Comparison of ENCODE assay signal across 37 cellular contexts in the genomic region with DNA sequence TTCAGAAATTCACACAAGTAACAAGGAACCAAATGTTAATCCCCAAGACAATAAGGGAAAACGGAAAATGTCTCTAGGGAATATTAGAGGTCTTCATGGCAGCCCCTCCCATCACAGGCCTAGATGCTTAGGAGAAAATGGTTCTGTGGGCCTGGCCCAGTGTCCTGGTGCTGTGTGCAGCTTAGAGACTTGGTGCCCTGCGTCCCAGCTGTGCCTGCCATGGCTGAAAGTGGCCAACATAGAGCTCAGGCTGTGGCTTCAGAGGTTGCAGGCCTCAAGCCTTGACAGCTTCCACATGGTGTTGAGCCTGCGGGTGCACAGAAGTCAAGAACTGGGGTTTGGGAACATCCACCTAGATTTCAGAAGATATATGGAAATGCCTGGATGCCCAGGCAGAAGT.
DNase-seq lines count a peak whose midpoint lies in the region; ATAC-seq, FAIRE-seq and TF ChIP-seq lines count a peak whose summit lies in the region.
"Had no signal": no experiment of that assay in that cellular context is flagged by ENCODE, and none has a peak within 500 bp of the region (broad histone marks: within the 10 kb centered on the region; RNA-seq: fewer than 3 reads in every experiment).

No MANE protein-coding gene starts in this region.

- no peak overlapping the region for H3K27ac Mint-ChIP-seq in chondrocyte (ENCODE audit: unreplicated experiment)
- no peak overlapping the region for H3K27ac Mint-ChIP-seq in activated CD8-positive, alpha-beta T cell treated with anti-CD3 and anti-CD28 coated beads, Interleukin-2, amount 10 ng/mL, durations not matched to agents 7 days and 5 days
- H3K27ac Mint-ChIP-seq: B cell; CD14-positive monocyte; CD4-positive, alpha-beta memory T cell; CD4-positive, alpha-beta T cell; CD4-positive, CD25-positive, alpha-beta regulatory T cell; CD8-positive, alpha-beta memory T cell; CD8-positive, alpha-beta T cell had no signal

- H3K27me3 Mint-ChIP-seq in chondrocyte (ENCODE audit: low read depth), result peaks cover 2% of the 10 kb centered on the region
- H3K27me3 Mint-ChIP-seq in activated CD8-positive, alpha-beta T cell treated with anti-CD3 and anti-CD28 coated beads, Interleukin-2, amount 10 ng/mL, durations not matched to agents 7 days and 5 days (ENCODE audit: low read depth), result no peaks in the 10 kb centered on the region
- H3K27me3 Mint-ChIP-seq: CD4-positive, alpha-beta memory T cell; CD4-positive, alpha-beta T cell; CD4-positive, CD25-positive, alpha-beta regulatory T cell; CD8-positive, alpha-beta memory T cell had no signal

- H3K4me3 ChIP-seq in bronchial epithelial cell (ENCODE audit: low read depth, low read length) (no peak overlapping the region), kidney (ENCODE audit: low read length in 2 of 2) (no peak overlapping the region), neuronal stem cell (ENCODE audit: low read length in 2 of 2) (no peak overlapping the region), left ventricle myocardium inferior (no peak overlapping the region)
- H3K4me3 ChIP-seq: A549; BLaER1; BLaER1 treated with 17β-estradiol and CSF1 and Interleukin-3, amounts not matched to agents 10 nM and 100 nM had no signal

- H3K36me3 ChIP-seq in bronchial epithelial cell (ENCODE audit: control insufficient read depth, insufficient read depth, low read length) (no peaks in the 10 kb centered on the region), kidney (ENCODE audit: control insufficient read depth in 1 of 2, insufficient read depth in 2 of 2, low read length in 2 of 2) (no peaks in the 10 kb centered on the region), neuronal stem cell (replicated peaks in 1 of 2; ENCODE audit: control insufficient read depth in 2 of 2, insufficient read depth in 2 of 2, low read length in 2 of 2) (no peaks in the 10 kb centered on the region), left ventricle myocardium inferior (no peaks in the 10 kb centered on the region)
- H3K36me3 ChIP-seq: BE2C; BLaER1; BLaER1 treated with 17β-estradiol and CSF1 and Interleukin-3, amounts not matched to agents 10 nM and 100 nM had no signal

- POLR2A ChIA-PET in activated CD8-positive, alpha-beta T cell treated with anti-CD3 and anti-CD28 coated beads, Interleukin-2, amount 10 ng/mL, durations not matched to agents 7 days and 5 days (lab: Charles Lee), result no interaction called here

- no peak overlapping the region for H3K4ac ChIP-seq in neuronal stem cell (ENCODE audit: low read length)

- no peak overlapping the region for H3K23ac ChIP-seq in neuronal stem cell (ENCODE audit: low read depth, low read length, poor library complexity)

- H3K27me3 ChIP-seq in bronchial epithelial cell (ENCODE audit: control insufficient read depth, insufficient read depth, low read length), result no peaks in the 10 kb centered on the region
- no peaks in the 10 kb centered on the region for H3K27me3 ChIP-seq in neuronal stem cell (ENCODE audit: control insufficient read depth in 3 of 3, insufficient read depth in 3 of 3, low read depth in 1 of 3, low read length in 3 of 3)
- H3K27me3 ChIP-seq in left ventricle myocardium inferior (ENCODE audit: low read depth), result no peaks in the 10 kb centered on the region
- H3K27me3 ChIP-seq: BE2C; BLaER1; BLaER1 treated with 17β-estradiol and CSF1 and Interleukin-3, amounts not matched to agents 10 nM and 100 nM had no signal

- no peaks in the 10 kb centered on the region for H3K9me3 ChIP-seq in kidney (ENCODE audit: control insufficient read depth in 1 of 2, low read length in 2 of 2)
- H3K9me3 ChIP-seq in neuronal stem cell (replicated peaks in 1 of 2; ENCODE audit: control insufficient read depth in 2 of 2, insufficient read depth in 1 of 2, low read depth in 1 of 2, low read length in 2 of 2), result no peaks in the 10 kb centered on the region
- H3K9me3 ChIP-seq in left ventricle myocardium inferior (replicated peaks), result peaks cover 3% of the 10 kb centered on the region
- H3K9me3 ChIP-seq: A549; BE2C; BLaER1; BLaER1 treated with 17β-estradiol and CSF1 and Interleukin-3, amounts not matched to agents 10 nM and 100 nM; Caco-2 had no signal

- intact Hi-C loops in kidney (cut with DNase I) (no loop called here), left ventricle myocardium inferior (cut with micrococcal nuclease) (no loop called here)

- H3K9ac ChIP-seq in kidney (ENCODE audit: low read length in 2 of 2), result no peak overlapping the region
- H3K9ac ChIP-seq in neuronal stem cell (ENCODE audit: low read depth, low read length, poor library complexity), result no peak overlapping the region
- H3K9ac ChIP-seq: BLaER1; BLaER1 treated with 17β-estradiol and CSF1 and Interleukin-3, amounts not matched to agents 10 nM and 100 nM had no signal

- CTCF ChIA-PET in activated CD8-positive, alpha-beta T cell treated with anti-CD3 and anti-CD28 coated beads, Interleukin-2, amount 10 ng/mL, durations not matched to agents 7 days and 5 days (lab: Charles Lee), result no interaction called here

- no peaks in the 10 kb centered on the region for H3K4me1 Mint-ChIP-seq in chondrocyte (ENCODE audit: low read depth)
- no peaks in the 10 kb centered on the region for H3K4me1 Mint-ChIP-seq in activated CD8-positive, alpha-beta T cell treated with anti-CD3 and anti-CD28 coated beads, Interleukin-2, amount 10 ng/mL, durations not matched to agents 7 days and 5 days (ENCODE audit: low read depth)
- H3K4me1 Mint-ChIP-seq: B cell; CD14-positive monocyte; CD4-positive, alpha-beta memory T cell; CD4-positive, CD25-positive, alpha-beta regulatory T cell; CD8-positive, alpha-beta memory T cell had no signal

- H2AK5ac ChIP-seq in neuronal stem cell (ENCODE audit: low read depth, low read length), result no peak overlapping the region

- H4K91ac ChIP-seq in neuronal stem cell (ENCODE audit: low read depth, low read length, poor library complexity), result no peak overlapping the region

- no peak overlapping the region for H3K27ac ChIP-seq in kidney (ENCODE audit: low read depth in 2 of 2, low read length in 2 of 2)
- H3K27ac ChIP-seq in neuronal stem cell (replicated peaks; ENCODE audit: low read length), result no peak overlapping the region
- H3K27ac ChIP-seq in left ventricle myocardium inferior (replicated peaks), result no peak overlapping the region
- H3K27ac ChIP-seq: 22Rv1; A549; BLaER1; BLaER1 treated with 17β-estradiol and CSF1 and Interleukin-3, amounts not matched to agents 10 nM and 100 nM; C4-2B had no signal

- no peak overlapping the region for H2BK15ac ChIP-seq in neuronal stem cell (ENCODE audit: low read length)

- H2AFZ ChIP-seq in neuronal stem cell (ENCODE audit: low read length), result no peak overlapping the region

- H3K4me2 ChIP-seq in neuronal stem cell (ENCODE audit: insufficient read depth, low read length, poor library complexity, severe bottlenecking), result no peak overlapping the region
- H3K4me2 ChIP-seq: A549; BLaER1; BLaER1 treated with 17β-estradiol and CSF1 and Interleukin-3, amounts not matched to agents 10 nM and 100 nM had no signal

- H3K14ac ChIP-seq in neuronal stem cell (ENCODE audit: low read length), result no peak overlapping the region

- no CpG with 5 or more reads among the region's 3 CpGs for WGBS in neuronal stem cell (ENCODE audit: extremely low coverage in 2 of 2, insufficient read length in 2 of 2, insufficient replicate concordance in 1 of 2), 2 donors

- no peak for ATAC-seq in activated CD8-positive, alpha-beta T cell treated with anti-CD3 and anti-CD28 coated beads, Interleukin-2, amount 10 ng/mL, durations not matched to agents 7 days and 5 days
- ATAC-seq: A549; CD8-positive, alpha-beta T cell had no signal

- FAIRE-seq in bronchial epithelial cell (lab: Jason Lieb, UNC) (peak; percentile 36), kidney (lab: Jason Lieb, UNC) (no peak)
- FAIRE-seq: A204.1, A549, D721Med had no signal

- H4K8ac ChIP-seq in neuronal stem cell (ENCODE audit: low read depth, low read length), result peak overlapping the region; percentile 65

- H3K4me3 Mint-ChIP-seq in chondrocyte (ENCODE audit: unreplicated experiment), result no peak overlapping the region
- H3K4me3 Mint-ChIP-seq in activated CD8-positive, alpha-beta T cell treated with anti-CD3 and anti-CD28 coated beads, Interleukin-2, amount 10 ng/mL, durations not matched to agents 7 days and 5 days, result no peak overlapping the region
- H3K4me3 Mint-ChIP-seq: B cell; CD14-positive monocyte; CD4-positive, alpha-beta memory T cell; CD4-positive, alpha-beta T cell; CD4-positive, CD25-positive, alpha-beta regulatory T cell; CD8-positive, alpha-beta memory T cell; CD8-positive, alpha-beta T cell had no signal

- no peaks in the 10 kb centered on the region for H3K9me3 Mint-ChIP-seq in chondrocyte (ENCODE audit: low read depth)
- peaks cover 6% of the 10 kb centered on the region for H3K9me3 Mint-ChIP-seq in activated CD8-positive, alpha-beta T cell treated with anti-CD3 and anti-CD28 coated beads, Interleukin-2, amount 10 ng/mL, durations not matched to agents 7 days and 5 days (ENCODE audit: insufficient read depth)

- no peaks in the 10 kb centered on the region for H3K79me1 ChIP-seq in neuronal stem cell (ENCODE audit: low read depth, low read length)

- H2BK12ac ChIP-seq in neuronal stem cell (ENCODE audit: low read length), result no peak overlapping the region

- no peaks in the 10 kb centered on the region for H3K4me1 ChIP-seq in kidney (ENCODE audit: control insufficient read depth in 1 of 2, insufficient read depth in 1 of 2, low read depth in 1 of 2, low read length in 2 of 2)
- no peaks in the 10 kb centered on the region for H3K4me1 ChIP-seq in neuronal stem cell (ENCODE audit: control insufficient read depth in 2 of 2, insufficient read depth in 1 of 2, low read depth in 1 of 2, low read length in 2 of 2)
- H3K4me1 ChIP-seq in left ventricle myocardium inferior, result no peaks in the 10 kb centered on the region
- H3K4me1 ChIP-seq: A549; BE2C; BLaER1; BLaER1 treated with 17β-estradiol and CSF1 and Interleukin-3, amounts not matched to agents 10 nM and 100 nM; Caco-2 had no signal

- H3K36me3 Mint-ChIP-seq in chondrocyte (ENCODE audit: low read depth), result no peaks in the 10 kb centered on the region
- H3K36me3 Mint-ChIP-seq in activated CD8-positive, alpha-beta T cell treated with anti-CD3 and anti-CD28 coated beads, Interleukin-2, amount 10 ng/mL, durations not matched to agents 7 days and 5 days (ENCODE audit: low read depth), result no peaks in the 10 kb centered on the region
- H3K36me3 Mint-ChIP-seq: CD14-positive monocyte; CD4-positive, alpha-beta memory T cell; CD4-positive, CD25-positive, alpha-beta regulatory T cell; CD8-positive, alpha-beta memory T cell; CD8-positive, alpha-beta T cell had no signal

- no peak for TF ChIP-seq CTCF in bronchial epithelial cell (IDR thresholded peaks at IDR 0.05; ENCODE audit: insufficient read depth, low read length, severe bottlenecking)
- no peak for TF ChIP-seq CTCF in chondrocyte (IDR thresholded peaks at IDR 0.05)
- no peak for TF ChIP-seq CTCF in kidney (IDR thresholded peaks at IDR 0.05; ENCODE audit: borderline replicate concordance, extremely low read depth, insufficient read depth)
- no peak for TF ChIP-seq CTCF in left ventricle myocardium inferior (IDR thresholded peaks at IDR 0.05; ENCODE audit: borderline replicate concordance)

- H3K18ac ChIP-seq in neuronal stem cell (ENCODE audit: low read length), result no peak overlapping the region

- DNase-seq in bronchial epithelial cell (ENCODE audit: low read depth) (no peak), chondrocyte (ENCODE audit: low spot score) (peak; percentile 56), kidney (peak; percentile 22), neuronal stem cell (ENCODE audit: low spot score) (no peak), occipital lobe (lab: John Stamatoyannopoulos, UW) (no peak), left ventricle myocardium inferior (no peak), DMS 273 (lab: John Stamatoyannopoulos, UW; ENCODE audit: unreplicated experiment) (no peak)
- DNase-seq in activated CD8-positive, alpha-beta T cell treated with anti-CD3 and anti-CD28 coated beads, Interleukin-2, amount 10 ng/mL, durations not matched to agents 7 days and 5 days, result no peak
- DNase-seq: 8988T; ACHN; AML-193; BE2C; C1 segment of cervical spinal cord; Caco-2; Calu3; CD4-positive, alpha-beta T cell; CD4-positive, CD25-positive, alpha-beta regulatory T cell; CD8-positive, alpha-beta memory T cell; CD8-positive, alpha-beta T cell; COR-L47; DMS 273 treated with DMSO at 0.1 percent for 48 hours; DMS153; DMS53; DMS79; DMS79 treated with DMSO at 0.1 percent for 48 hours; DND-41; EL had no signal

- no peak overlapping the region for H2BK5ac ChIP-seq in neuronal stem cell (ENCODE audit: low read length)

- H2BK120ac ChIP-seq in neuronal stem cell (ENCODE audit: low read depth, low read length), result no peak overlapping the region

Comparison
In these comparisons a context has a peak if more than half of its experiments do, and no peak if none do; other contexts are left out.
1. DNase-seq: peak in chondrocyte (single experiment) and kidney (single experiment); none in bronchial epithelial cell (single experiment), neuronal stem cell (single experiment), occipital lobe (single experiment), activated CD8-positive, alpha-beta T cell treated with anti-CD3 and anti-CD28 coated beads, Interleukin-2, amount 10 ng/mL, durations not matched to agents 7 days and 5 days (single experiment), left ventricle myocardium inferior (single experiment) and DMS 273 (single experiment).